ENCODE assay signal across 1 cellular context in genomic region chr13:53165201-53165600, GRCh38.
TF ChIP-seq lines count a peak whose summit lies in the region.

No MANE protein-coding gene starts in this region.

TF ChIP-seq in GM23338, 12 proteins besides CTCF, POLR2A, EP300 and RAD21 (continued from another document):
- no peak for TF ChIP-seq ZNF462 (CRISPR knock-in tag; IDR thresholded peaks at IDR 0.05)
- TF ChIP-seq EZH2phosphoT487 (IDR thresholded peaks at IDR 0.05; ENCODE audit: unreplicated experiment), result no peak
- TF ChIP-seq ZNF331 (CRISPR knock-in tag; IDR thresholded peaks at IDR 0.05; ENCODE audit: low read depth), result no peak
- no peak for TF ChIP-seq ETS1 (IDR thresholded peaks at IDR 0.05)
- TF ChIP-seq POLR2AphosphoS5 (IDR thresholded peaks at IDR 0.05; ENCODE audit: low read depth), result no peak
- no peak for TF ChIP-seq REST (IDR thresholded peaks at IDR 0.05; ENCODE audit: unreplicated experiment)
- TF ChIP-seq JUNB (IDR thresholded peaks at IDR 0.05; ENCODE audit: unreplicated experiment), result no peak
